ENCODE assay signal across 8 cellular contexts in genomic region chr4:44760142-44760898, GRCh38. TPM values are rescaled to one million over a fixed set of nuclear protein-coding genes. Genes with fewer than 3 reads are reported as not detected.
DNase-seq lines count a peak whose midpoint lies in the region; ATAC-seq and TF ChIP-seq lines count a peak whose summit lies in the region.

No MANE protein-coding gene starts in this region.

- WGBS in liver = 32% methylated on average over 8 of the region's 8 CpGs

- peak; percentile 46 for DNase-seq in NCI-H82 treated with DMSO at 0.1 percent for 48 hours (lab: John Stamatoyannopoulos, UW; ENCODE audit: unreplicated experiment)
- DNase-seq in cerebellar cortex (ENCODE audit: low spot score) = peak; percentile 52

- H3K9me3 ChIP-seq in liver (ENCODE audit: control insufficient read depth in 4 of 4, low read length in 3 of 4) = no peaks in the 10 kb centered on the region

- H3K27ac ChIP-seq in C4-2B (no peak overlapping the region), liver (ENCODE audit: low read depth in 1 of 2, low read length in 2 of 2) (no peak overlapping the region)

- ATAC-seq in GM18519 (IDR thresholded peaks at IDR 0.05; ENCODE audit: low FRiP score, unreplicated experiment) = peak; percentile 62
- peak; percentile 78 for ATAC-seq in HG03196 (IDR thresholded peaks at IDR 0.05; ENCODE audit: unreplicated experiment)
- no peak for ATAC-seq in HG03469 (IDR thresholded peaks at IDR 0.05; ENCODE audit: unreplicated experiment)
- no peak for ATAC-seq in GM21381 (IDR thresholded peaks at IDR 0.05; ENCODE audit: unreplicated experiment)

- H3K4me3 ChIP-seq in liver (ENCODE audit: low read depth in 1 of 3, low read length in 3 of 3) = no peak overlapping the region

- no peak overlapping the region for H3K9ac ChIP-seq in liver (ENCODE audit: low read depth in 1 of 2, low read length in 2 of 2)

- TF ChIP-seq CTCF in C4-2B (conservative IDR thresholded peaks at IDR 0.05) = peak; percentile 61
- TF ChIP-seq CTCF in liver (IDR thresholded peaks at IDR 0.05; ENCODE audit: low read depth, low read length, missing input control) = peak; percentile 52

- peaks cover 0 to 4% (median 0%) of the 10 kb centered on the region in 4 donors for H3K27me3 ChIP-seq in liver (ENCODE audit: control insufficient read depth in 4 of 4, insufficient read depth in 4 of 4, low read length in 3 of 4)

- H3K36me3 ChIP-seq in liver (ENCODE audit: control insufficient read depth in 4 of 4, insufficient read depth in 3 of 4, low read depth in 1 of 4, low read length in 3 of 4) = no peaks in the 10 kb centered on the region

- TF ChIP-seq RAD21 in liver (IDR thresholded peaks at IDR 0.05) = peak; percentile 65 to 69

- H3K4me1 ChIP-seq in liver (ENCODE audit: control insufficient read depth in 4 of 4, insufficient read depth in 4 of 4, low read length in 3 of 4) = no peaks in the 10 kb centered on the region

TF ChIP-seq in liver, 16 proteins besides CTCF, POLR2A, EP300 and RAD21:
- TF ChIP-seq GABPA (IDR thresholded peaks at IDR 0.05 in 1 of 2, conservative IDR thresholded peaks at IDR 0.05 in 1 of 2) (no peak), FOXA2 (IDR thresholded peaks at IDR 0.05) (no peak), REST (IDR thresholded peaks at IDR 0.05) (no peak), TAF1 (conservative IDR thresholded peaks at IDR 0.05) (no peak), HNF4G (IDR thresholded peaks at IDR 0.05) (no peak), NR2F2 (IDR thresholded peaks at IDR 0.05) (no peak), EGR1 (IDR thresholded peaks at IDR 0.05; ENCODE audit: low read depth in 2 of 2) (no peak), MAX (IDR thresholded peaks at IDR 0.05) (no peak), JUND (IDR thresholded peaks at IDR 0.05) (no peak), HNF4A (conservative IDR thresholded peaks at IDR 0.05) (no peak), SP1 (IDR thresholded peaks at IDR 0.05) (no peak), RXRA (IDR thresholded peaks at IDR 0.05) (no peak), YY1 (IDR thresholded peaks at IDR 0.05) (no peak), FOXA1 (IDR thresholded peaks at IDR 0.05) (no peak)
- TF ChIP-seq, protein P1, sequence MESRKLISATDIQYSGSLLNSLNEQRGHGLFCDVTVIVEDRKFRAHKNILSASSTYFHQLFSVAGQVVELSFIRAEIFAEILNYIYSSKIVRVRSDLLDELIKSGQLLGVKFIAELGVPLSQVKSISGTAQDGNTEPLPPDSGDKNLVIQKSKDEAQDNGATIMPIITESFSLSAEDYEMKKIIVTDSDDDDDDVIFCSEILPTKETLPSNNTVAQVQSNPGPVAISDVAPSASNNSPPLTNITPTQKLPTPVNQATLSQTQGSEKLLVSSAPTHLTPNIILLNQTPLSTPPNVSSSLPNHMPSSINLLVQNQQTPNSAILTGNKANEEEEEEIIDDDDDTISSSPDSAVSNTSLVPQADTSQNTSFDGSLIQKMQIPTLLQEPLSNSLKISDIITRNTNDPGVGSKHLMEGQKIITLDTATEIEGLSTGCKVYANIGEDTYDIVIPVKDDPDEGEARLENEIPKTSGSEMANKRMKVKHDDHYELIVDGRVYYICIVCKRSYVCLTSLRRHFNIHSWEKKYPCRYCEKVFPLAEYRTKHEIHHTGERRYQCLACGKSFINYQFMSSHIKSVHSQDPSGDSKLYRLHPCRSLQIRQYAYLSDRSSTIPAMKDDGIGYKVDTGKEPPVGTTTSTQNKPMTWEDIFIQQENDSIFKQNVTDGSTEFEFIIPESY (IDR thresholded peaks at IDR 0.05) = no peak
- TF ChIP-seq, protein P2, sequence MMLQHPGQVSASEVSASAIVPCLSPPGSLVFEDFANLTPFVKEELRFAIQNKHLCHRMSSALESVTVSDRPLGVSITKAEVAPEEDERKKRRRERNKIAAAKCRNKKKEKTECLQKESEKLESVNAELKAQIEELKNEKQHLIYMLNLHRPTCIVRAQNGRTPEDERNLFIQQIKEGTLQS (IDR thresholded peaks at IDR 0.05) = no peak

RNA-seq across cellular contexts. Expression of gene GNPDA2, which starts 34.0 kb away (rescaled TPM):
- 1 to 10 TPM; 3.5 to 5.3 TPM for total RNA-seq in liver
- polyA plus RNA-seq in liver = 1 to 10 TPM; 1.5 to 3.8 TPM

Comparison
In these comparisons a context has a peak if more than half of its experiments do, and no peak if none do; other contexts are left out.
1. ATAC-seq: peak in GM18519 (single experiment) and HG03196 (single experiment); none in HG03469 (single experiment) and GM21381 (single experiment).